In genomic region chr10:93554760-93555432, GRCh38 we compare ENCODE assay signal across 8 cellular contexts. TPM values are rescaled to one million over a fixed set of nuclear protein-coding genes. Genes with fewer than 3 reads are reported as not detected.
DNase-seq lines count a peak whose midpoint lies in the region; ATAC-seq and TF ChIP-seq lines count a peak whose summit lies in the region.

No MANE protein-coding gene starts in this region.

- no peaks in the 10 kb centered on the region for H3K36me3 ChIP-seq in BJ (ENCODE audit: control insufficient read depth, insufficient read depth, low read length)

- intact Hi-C loops in activated CD4-positive, alpha-beta T cell treated with anti-CD3 and anti-CD28 coated beads for 36 hours (cut with DNase I, micrococcal nuclease), result loop anchor here (1.0 to 5.0 kb wide), 6 partner anchors 126 to 367 kb away; no protein-coding TSS in a partner anchor

- DNase-seq in BJ (ENCODE audit: low read depth) (no peak), GM19240 (ENCODE audit: insufficient read length, low spot score) (peak; percentile 48), NCI-H146 treated with DMSO at 0.1 percent for 48 hours (lab: John Stamatoyannopoulos, UW; ENCODE audit: unreplicated experiment) (peak; percentile 60), memory B cell (ENCODE audit: low spot score in 2 of 2) (peak; percentile 36 to 47)
- DNase-seq in activated CD4-positive, alpha-beta T cell treated with anti-CD3 and anti-CD28 coated beads for 36 hours, result peak; percentile 73
- peak; percentile 5 to 17 (median 6) for DNase-seq in effector memory CD8-positive, alpha-beta T cell
- DNase-seq in stimulated activated effector memory CD8-positive, alpha-beta T cell treated with anti-CD3 and anti-CD28 coated beads, Interleukin-12 subunit alpha, Interleukin-12 subunit beta, amount 100 ng/mL, for 72 hours (ENCODE audit: low spot score in 2 of 2), result peak; percentile 10 to 77

- POLR2A ChIA-PET in BJ (lab: Charles Lee), result no interaction called here
- POLR2A ChIA-PET in activated CD4-positive, alpha-beta T cell treated with anti-CD3 and anti-CD28 coated beads for 36 hours (lab: Charles Lee), result no interaction called here

- peak; percentile 64 for ATAC-seq in activated CD4-positive, alpha-beta T cell treated with anti-CD3 and anti-CD28 coated beads for 36 hours
- ATAC-seq in effector memory CD8-positive, alpha-beta T cell (replicated peaks), result peak; percentile 46
- ATAC-seq in memory B cell (ENCODE audit: low read depth) (peak; percentile 46), HG02840 (IDR thresholded peaks at IDR 0.05; ENCODE audit: low FRiP score, unreplicated experiment) (no peak)
- peak; percentile 65 for ATAC-seq in stimulated activated effector memory CD8-positive, alpha-beta T cell treated with anti-CD3 and anti-CD28 coated beads, Interleukin-12 subunit alpha, Interleukin-12 subunit beta, amount 100 ng/mL, for 72 hours

- no peak overlapping the region for H3K4me3 ChIP-seq in BJ (ENCODE audit: low read depth, low read length)

- H3K4me1 Mint-ChIP-seq in activated CD4-positive, alpha-beta T cell treated with anti-CD3 and anti-CD28 coated beads for 36 hours, result no peaks in the 10 kb centered on the region
- H3K4me1 Mint-ChIP-seq in effector memory CD8-positive, alpha-beta T cell (ENCODE audit: low read depth in 2 of 2), result no peaks in the 10 kb centered on the region
- H3K4me1 Mint-ChIP-seq in memory B cell, result no peaks in the 10 kb centered on the region
- no peaks in the 10 kb centered on the region for H3K4me1 Mint-ChIP-seq in stimulated activated effector memory CD8-positive, alpha-beta T cell treated with anti-CD3 and anti-CD28 coated beads, Interleukin-12 subunit alpha, Interleukin-12 subunit beta, amount 100 ng/mL, for 72 hours

- no peak overlapping the region for H3K4me3 Mint-ChIP-seq in activated CD4-positive, alpha-beta T cell treated with anti-CD3 and anti-CD28 coated beads for 36 hours
- no peak overlapping the region for H3K4me3 Mint-ChIP-seq in effector memory CD8-positive, alpha-beta T cell
- no peak overlapping the region for H3K4me3 Mint-ChIP-seq in memory B cell
- H3K4me3 Mint-ChIP-seq in stimulated activated effector memory CD8-positive, alpha-beta T cell treated with anti-CD3 and anti-CD28 coated beads, Interleukin-12 subunit alpha, Interleukin-12 subunit beta, amount 100 ng/mL, for 72 hours, result no peak overlapping the region

- peaks cover 9% of the 10 kb centered on the region for H3K27me3 Mint-ChIP-seq in activated CD4-positive, alpha-beta T cell treated with anti-CD3 and anti-CD28 coated beads for 36 hours
- H3K27me3 Mint-ChIP-seq in effector memory CD8-positive, alpha-beta T cell, result peaks cover 20 to 34% of the 10 kb centered on the region in 2 donors
- peaks cover 9% of the 10 kb centered on the region for H3K27me3 Mint-ChIP-seq in memory B cell

- H3K27me3 ChIP-seq in BJ (ENCODE audit: control insufficient read depth, insufficient read depth, low read length), result no peaks in the 10 kb centered on the region; the same call in 1 of the 2 replicates

- H3K9me3 Mint-ChIP-seq in activated CD4-positive, alpha-beta T cell treated with anti-CD3 and anti-CD28 coated beads for 36 hours (ENCODE audit: low read depth), result no peaks in the 10 kb centered on the region
- H3K9me3 Mint-ChIP-seq in effector memory CD8-positive, alpha-beta T cell, result no peaks in the 10 kb centered on the region
- H3K9me3 Mint-ChIP-seq in memory B cell, result no peaks in the 10 kb centered on the region
- no peaks in the 10 kb centered on the region for H3K9me3 Mint-ChIP-seq in stimulated activated effector memory CD8-positive, alpha-beta T cell treated with anti-CD3 and anti-CD28 coated beads, Interleukin-12 subunit alpha, Interleukin-12 subunit beta, amount 100 ng/mL, for 72 hours

- H3K27ac Mint-ChIP-seq in activated CD4-positive, alpha-beta T cell treated with anti-CD3 and anti-CD28 coated beads for 36 hours, result no peak overlapping the region
- no peak overlapping the region for H3K27ac Mint-ChIP-seq in effector memory CD8-positive, alpha-beta T cell
- no peak overlapping the region for H3K27ac Mint-ChIP-seq in memory B cell
- no peak overlapping the region for H3K27ac Mint-ChIP-seq in stimulated activated effector memory CD8-positive, alpha-beta T cell treated with anti-CD3 and anti-CD28 coated beads, Interleukin-12 subunit alpha, Interleukin-12 subunit beta, amount 100 ng/mL, for 72 hours

- TF ChIP-seq CTCF in BJ (IDR thresholded peaks at IDR 0.05; ENCODE audit: insufficient read depth, low read depth, low read length), result peak; percentile 79

- no peaks in the 10 kb centered on the region for H3K36me3 Mint-ChIP-seq in activated CD4-positive, alpha-beta T cell treated with anti-CD3 and anti-CD28 coated beads for 36 hours (ENCODE audit: low read depth)
- H3K36me3 Mint-ChIP-seq in effector memory CD8-positive, alpha-beta T cell (ENCODE audit: insufficient read depth), result no peaks in the 10 kb centered on the region
- H3K36me3 Mint-ChIP-seq in memory B cell, result no peaks in the 10 kb centered on the region
- no peaks in the 10 kb centered on the region for H3K36me3 Mint-ChIP-seq in stimulated activated effector memory CD8-positive, alpha-beta T cell treated with anti-CD3 and anti-CD28 coated beads, Interleukin-12 subunit alpha, Interleukin-12 subunit beta, amount 100 ng/mL, for 72 hours

- CTCF ChIA-PET in BJ (lab: Yijun Ruan, JAX), result interaction anchor here (0.6 to 4.4 kb wide), 24 partner anchors 9 to 706 kb away, joined by 3 to 24 read pairs (median 4); partner anchors contain the start of gene EXOC6
- CTCF ChIA-PET in activated CD4-positive, alpha-beta T cell treated with anti-CD3 and anti-CD28 coated beads for 36 hours (lab: Charles Lee), result interaction anchor here (0.7 to 1.9 kb wide), 5 partner anchors 21 to 304 kb away, joined by 3 to 9 read pairs (median 3); no protein-coding TSS in a partner anchor

RNA-seq across cellular contexts. Expression of gene FFAR4, which starts 11.6 kb away (rescaled TPM):
- polyA plus RNA-seq in BJ (2011; rRNA removed), result not detected in 2 replicates
- not detected in 2 replicates for polyA minus RNA-seq in BJ (2011; rRNA and poly(A)+ RNA removed)
- not detected for total RNA-seq in activated CD4-positive, alpha-beta T cell treated with anti-CD3 and anti-CD28 coated beads for 36 hours

RNA-seq across cellular contexts. Expression of gene RBP4, which starts 46.1 kb away (rescaled TPM):
- 0.22 and 0.26 TPM in 2 replicates for polyA plus RNA-seq in BJ (2011; rRNA removed)
- polyA minus RNA-seq in BJ (2011; rRNA and poly(A)+ RNA removed), result 0.31 TPM in 1 of 2 replicates, not detected in the other
- total RNA-seq in activated CD4-positive, alpha-beta T cell treated with anti-CD3 and anti-CD28 coated beads for 36 hours, result not detected

RNA-seq across cellular contexts. Expression of gene PDE6C, which starts 57.4 kb away (rescaled TPM):
- not detected in 2 replicates for polyA plus RNA-seq in BJ (2011; rRNA removed)
- polyA minus RNA-seq in BJ (2011; rRNA and poly(A)+ RNA removed), result not detected in 2 replicates
- total RNA-seq in activated CD4-positive, alpha-beta T cell treated with anti-CD3 and anti-CD28 coated beads for 36 hours, result not detected

RNA-seq across cellular contexts. Expression of gene CEP55, which starts 58.5 kb away (rescaled TPM):
- 16.8 and 28.2 TPM in 2 replicates for polyA plus RNA-seq in BJ (2011; rRNA removed)
- polyA minus RNA-seq in BJ (2011; rRNA and poly(A)+ RNA removed), result 3.7 and 5.4 TPM in 2 replicates
- 10 to 100 TPM; 67.8 to 76.0 TPM for total RNA-seq in activated CD4-positive, alpha-beta T cell treated with anti-CD3 and anti-CD28 coated beads for 36 hours
